8 cellular contexts compared by ENCODE assay signal in the genomic region with DNA sequence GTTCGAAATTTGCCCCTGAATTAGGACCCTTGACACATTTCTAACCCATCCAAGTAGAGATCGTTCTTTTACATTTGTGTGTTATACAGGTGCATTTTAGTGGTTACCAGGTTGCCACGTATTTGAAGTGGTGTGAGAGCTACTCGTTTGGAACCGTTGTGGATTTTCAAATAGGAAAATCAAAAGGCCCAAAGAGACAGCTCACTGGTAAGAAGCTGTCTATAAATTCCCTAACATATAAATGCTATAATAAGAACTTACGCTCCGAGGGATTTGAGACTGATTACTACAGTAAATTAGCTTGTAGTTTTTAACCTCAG. TPM values are rescaled to one million over a fixed set of nuclear protein-coding genes. Genes with fewer than 3 reads are reported as not detected.
A peak's percentile ranks its signal among the peaks of the same experiment; 100 is the strongest.
DNase-seq lines count a peak whose midpoint lies in the region; ATAC-seq, FAIRE-seq and TF ChIP-seq lines count a peak whose summit lies in the region.

No MANE protein-coding gene starts in this region.

- H3K27ac ChIP-seq in muscle layer of colon (ENCODE audit: low read depth, low read length) = peak overlapping the region; percentile 96

- DNase-seq in NCI-H187 treated with DMSO at 0.1 percent for 48 hours (lab: John Stamatoyannopoulos, UW) (peak; percentile 30), bronchial epithelial cell (ENCODE audit: low read depth) (no peak), SIG-M5 treated with dmso at 0.1 percent for 504 hours (lab: John Stamatoyannopoulos, UW; ENCODE audit: unreplicated experiment) (no peak), NOMO-1 treated with DMSO at 0.1 percent for 48 hours (lab: John Stamatoyannopoulos, UW; ENCODE audit: unreplicated experiment) (no peak)

- H3K4me1 ChIP-seq in ES-I3 (ENCODE audit: insufficient read depth, low read length) (peaks cover 13% of the 10 kb centered on the region; the same call in 1 of the 2 replicates), muscle layer of colon (ENCODE audit: insufficient read depth, low read length) (peaks cover 12% of the 10 kb centered on the region)

- no peak for FAIRE-seq in bronchial epithelial cell (lab: Jason Lieb, UNC)

- H3K27me3 ChIP-seq in bronchial epithelial cell (ENCODE audit: control insufficient read depth, insufficient read depth, low read length) (no peaks in the 10 kb centered on the region), muscle layer of colon (ENCODE audit: control insufficient read depth in 1 of 2, insufficient read depth in 2 of 2, low read length in 2 of 2) (no peaks in the 10 kb centered on the region)

- peak overlapping the region; percentile 77 for H3K9ac ChIP-seq in ES-I3 (ENCODE audit: low read depth, low read length)
- H3K9ac ChIP-seq in muscle layer of colon (ENCODE audit: low read length) = peak overlapping the region; percentile 89

- no peak for ATAC-seq in HG03095 (IDR thresholded peaks at IDR 0.05; ENCODE audit: unreplicated experiment)
- no peak for ATAC-seq in HG02870 (IDR thresholded peaks at IDR 0.05; ENCODE audit: unreplicated experiment)

- H3K36me3 ChIP-seq in ES-I3 (ENCODE audit: insufficient read depth, low read length) (no peaks in the 10 kb centered on the region), bronchial epithelial cell (ENCODE audit: control insufficient read depth, insufficient read depth, low read length) (no peaks in the 10 kb centered on the region), muscle layer of colon (ENCODE audit: insufficient read depth, low read length) (no peaks in the 10 kb centered on the region)

- H3K9me3 ChIP-seq in ES-I3 (ENCODE audit: control insufficient read depth, insufficient read depth, low read length) (no peaks in the 10 kb centered on the region; the same call in 1 of the 2 replicates), muscle layer of colon (ENCODE audit: low read length) (no peaks in the 10 kb centered on the region)

- H3K4me3 ChIP-seq in bronchial epithelial cell (ENCODE audit: low read depth, low read length) (peak overlapping the region; percentile 86), muscle layer of colon (ENCODE audit: low read depth in 1 of 2, low read length in 2 of 2) (peak overlapping the region; percentile 89 to 94)

- no peak for TF ChIP-seq CTCF in bronchial epithelial cell (IDR thresholded peaks at IDR 0.05; ENCODE audit: insufficient read depth, low read length, severe bottlenecking)

RNA-seq across cellular contexts. Expression of a gene that starts 1.6 kb away (rescaled TPM):
- total RNA-seq in bronchial epithelial cell = 8.4 and 11.1 TPM in 2 replicates
